In the genomic region with DNA sequence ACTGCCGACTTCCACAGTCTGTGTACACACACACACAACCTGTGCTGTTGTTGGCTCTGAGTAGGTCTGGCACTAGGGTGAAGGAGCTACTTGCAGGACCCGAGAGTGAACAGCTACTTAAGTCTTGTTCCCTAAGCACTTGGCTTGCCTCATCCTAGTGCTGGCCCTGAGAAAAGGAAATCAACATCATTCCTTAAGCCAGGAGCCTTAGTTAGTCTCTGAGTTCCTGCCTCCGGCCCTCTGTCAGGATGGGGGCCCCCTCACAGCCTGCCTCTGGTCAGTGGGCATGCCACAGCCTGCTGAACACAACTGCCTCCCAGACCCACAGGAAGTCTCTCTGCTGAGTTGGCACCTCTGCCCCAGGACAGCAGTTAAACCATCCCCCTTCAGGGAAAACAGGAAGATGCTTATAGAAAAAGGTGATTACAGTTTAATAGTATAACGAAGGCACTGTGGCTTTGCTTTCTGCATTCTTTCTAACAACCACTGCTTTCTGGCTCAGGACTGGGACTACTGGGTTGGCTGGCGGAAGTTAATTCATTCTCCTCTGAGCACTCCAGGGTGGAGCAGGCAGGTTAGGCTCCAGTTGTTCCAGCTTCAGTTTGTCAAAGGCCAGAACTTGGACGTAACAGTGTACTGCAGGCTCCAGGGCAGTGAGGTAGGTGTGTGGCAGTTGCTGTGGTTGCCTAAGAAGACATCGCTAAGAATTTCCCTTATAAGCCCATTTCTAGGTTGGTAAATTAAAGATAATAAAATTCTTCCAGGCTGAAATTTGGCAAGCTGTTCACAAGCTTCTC, we compare ENCODE assay signal across 10 cellular contexts. TPM values are rescaled to one million over a fixed set of nuclear protein-coding genes. Genes with fewer than 3 reads are reported as not detected.
DNase-seq lines count a peak whose midpoint lies in the region; ATAC-seq and TF ChIP-seq lines count a peak whose summit lies in the region.
"Had no signal": no experiment of that assay in that cellular context is flagged by ENCODE, and none has a peak within 500 bp of the region (broad histone marks: within the 10 kb centered on the region; RNA-seq: fewer than 3 reads in every experiment).

No MANE protein-coding gene starts in this region.

- WGBS in ovary, 3 donors: 35 to 53% (median 41%) methylated on average over 7 of the region's 7 CpGs

- ATAC-seq in left ventricle myocardium superior (no peak), HG03025 (IDR thresholded peaks at IDR 0.05; ENCODE audit: low FRiP score, unreplicated experiment) (no peak), GM18519 (IDR thresholded peaks at IDR 0.05; ENCODE audit: low FRiP score, unreplicated experiment) (no peak)

- no peak for DNase-seq in right atrium auricular region (ENCODE audit: low spot score)
- no peak for DNase-seq in left ventricle myocardium superior
- DNase-seq in epithelial cell of esophagus (ENCODE audit: low read depth): peak; percentile 81
- no peak for DNase-seq in ovary
- no peak for DNase-seq in activated naive CD4-positive, alpha-beta T cell (lab: John Stamatoyannopoulos, UW)
- DNase-seq in D341Med (ENCODE audit: low spot score): no peak
- DNase-seq: activated CD4-positive, alpha-beta T cell treated with anti-CD3 and anti-CD28 coated beads, Interleukin-2, amount 50 U/mL, for 48 hours had no signal

- no peak for TF ChIP-seq CTCF in right atrium auricular region (IDR thresholded peaks at IDR 0.05)
- no peak for TF ChIP-seq CTCF in epithelial cell of esophagus (IDR thresholded peaks at IDR 0.05; ENCODE audit: insufficient read depth, low read depth, low read length, missing control alignments)
- no peak for TF ChIP-seq CTCF in ovary (IDR thresholded peaks at IDR 0.05)

- TF ChIP-seq EP300 in ovary (IDR thresholded peaks at IDR 0.05): no peak

- TF ChIP-seq POLR2A in ovary (IDR thresholded peaks at IDR 0.05): no peak

- peak overlapping the region; percentile 88 to 89 for H3K27ac ChIP-seq in right atrium auricular region
- peak overlapping the region; percentile 79 to 83 for H3K27ac ChIP-seq in ovary

- intact Hi-C loops in left ventricle myocardium superior (cut with micrococcal nuclease): no loop called here
- intact Hi-C loops in ovary (cut with DNase I): loop anchor here in 3 of 4 donors (10.0 kb wide), 4 partner anchors 48 to 68 kb away; no protein-coding TSS in a partner anchor

- H3K4me1 ChIP-seq in right atrium auricular region (peaks cover 0 to 79% of the 10 kb centered on the region in 2 donors), ovary (ENCODE audit: insufficient read depth) (peaks cover 23% of the 10 kb centered on the region)

- H3K4me3 ChIP-seq in right atrium auricular region: peak overlapping the region in 1 of 2 donors; percentile 69
- H3K4me3 ChIP-seq in epithelial cell of esophagus (ENCODE audit: low read length): no peak overlapping the region
- H3K4me3 ChIP-seq in ovary: peak overlapping the region; percentile 80

- H3K36me3 ChIP-seq in right atrium auricular region: no peaks in the 10 kb centered on the region
- no peaks in the 10 kb centered on the region for H3K36me3 ChIP-seq in ovary

- H3K9me3 ChIP-seq in right atrium auricular region: no peaks in the 10 kb centered on the region
- H3K9me3 ChIP-seq in ovary: no peaks in the 10 kb centered on the region

- no peaks in the 10 kb centered on the region for H3K27me3 ChIP-seq in right atrium auricular region
- H3K27me3 ChIP-seq in ovary: no peaks in the 10 kb centered on the region

RNA-seq across cellular contexts. Expression of gene MAMDC2, which starts 2.8 kb away (rescaled TPM):
- 10 to 100 TPM; 28.8 to 32.5 TPM for total RNA-seq in right atrium auricular region
- total RNA-seq in left ventricle myocardium superior: 8.9 TPM
- total RNA-seq in ovary: 10 to 100 TPM; 24.6 to 92.3 (median 69.5) TPM
- polyA plus RNA-seq in ovary: 10 to 100 TPM; 25.9 to 96.6 TPM
- total RNA-seq: NCI-H460 had no signal
